9 cellular contexts compared by ENCODE assay signal in the genomic region with DNA sequence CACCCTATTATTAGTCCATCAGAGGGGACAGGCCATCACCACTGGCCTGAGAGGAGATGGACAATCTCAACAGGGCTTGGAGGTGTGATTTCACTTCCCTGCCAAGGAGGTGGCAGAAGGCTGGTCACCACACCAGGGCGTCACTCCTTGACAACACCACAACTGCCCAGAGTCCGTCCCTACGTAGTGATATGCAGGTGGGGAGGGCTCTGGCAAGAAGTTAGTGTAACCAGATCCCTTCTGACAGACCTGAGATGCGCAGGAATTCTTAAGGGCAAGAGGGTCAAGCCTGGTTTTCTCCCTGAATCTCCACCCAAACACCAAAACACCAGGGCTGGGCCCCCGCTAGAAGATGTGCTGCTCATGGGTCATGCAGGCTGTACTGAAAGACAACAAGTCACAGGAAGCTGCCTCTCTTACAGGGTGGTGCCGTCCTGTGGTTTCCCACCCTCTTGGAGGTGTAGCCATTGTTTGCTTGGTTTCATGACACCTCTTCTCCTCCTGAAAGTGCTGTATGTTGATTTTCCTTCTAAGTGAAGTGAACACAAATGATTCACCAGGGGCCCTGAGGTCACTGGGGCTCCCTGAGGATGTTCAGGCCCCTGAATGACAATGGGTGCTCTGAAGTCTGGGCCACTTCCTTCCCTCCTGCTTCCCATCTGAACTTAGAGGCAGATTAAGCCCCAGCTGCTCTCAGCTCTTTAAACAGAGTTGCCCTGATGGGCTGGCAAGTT. TPM values are rescaled to one million over a fixed set of nuclear protein-coding genes. Genes with fewer than 3 reads are reported as not detected.
A peak's percentile ranks its signal among the peaks of the same experiment; 100 is the strongest.
DNase-seq lines count a peak whose midpoint lies in the region; ATAC-seq, FAIRE-seq and TF ChIP-seq lines count a peak whose summit lies in the region.
"Had no signal": no experiment of that assay in that cellular context is flagged by ENCODE, and none has a peak within 500 bp of the region (broad histone marks: within the 10 kb centered on the region; RNA-seq: fewer than 3 reads in every experiment).

No MANE protein-coding gene starts in this region.

- H3K27ac Mint-ChIP-seq in CD8-positive, alpha-beta T cell = peak overlapping the region; percentile 90
- peak overlapping the region; percentile 74 to 79 for H3K27ac Mint-ChIP-seq in natural killer cell treated with Interleukin-12 subunit alpha and Interleukin-12 subunit beta and Interleukin-15 and Interleukin-18, amount 100 ng/mL, for 72 hours

- H3K4me1 Mint-ChIP-seq in CD8-positive, alpha-beta T cell (ENCODE audit: low read depth) = peaks cover 74% of the 10 kb centered on the region
- peaks cover 54 to 55% of the 10 kb centered on the region in 2 donors for H3K4me1 Mint-ChIP-seq in natural killer cell treated with Interleukin-12 subunit alpha and Interleukin-12 subunit beta and Interleukin-15 and Interleukin-18, amount 100 ng/mL, for 72 hours (ENCODE audit: low read depth in 2 of 2)

- H3K4me1 ChIP-seq in CD8-positive, alpha-beta T cell (ENCODE audit: insufficient read depth, low read length) = peaks cover 52% of the 10 kb centered on the region

- no peak for TF ChIP-seq CTCF in CD8-positive, alpha-beta T cell (IDR thresholded peaks at IDR 0.05)
- TF ChIP-seq CTCF in GM10266 (IDR thresholded peaks at IDR 0.05; ENCODE audit: control insufficient read depth, insufficient read depth, low read depth, missing control alignments) = no peak

- no peaks in the 10 kb centered on the region for H3K36me3 ChIP-seq in CD8-positive, alpha-beta T cell (ENCODE audit: insufficient read depth, low read length)

- no peak for FAIRE-seq in RCC 7860 (lab: Jason Lieb, UNC)

- CTCF ChIA-PET in CD8-positive, alpha-beta T cell (lab: Charles Lee) = interaction anchor here (0.7 to 3.9 kb wide), 9 partner anchors 8 to 193 kb away, joined by 3 to 22 read pairs (median 3); no protein-coding TSS in a partner anchor

- peak overlapping the region; percentile 52 for H3K4me3 Mint-ChIP-seq in CD8-positive, alpha-beta T cell
- peak overlapping the region; percentile 75 for H3K4me3 Mint-ChIP-seq in natural killer cell treated with Interleukin-12 subunit alpha and Interleukin-12 subunit beta and Interleukin-15 and Interleukin-18, amount 100 ng/mL, for 72 hours

- POLR2A ChIA-PET in CD8-positive, alpha-beta T cell (lab: Charles Lee) = interaction anchor here (0.6 to 3.4 kb wide), 13 partner anchors 9 to 836 kb away, joined by 3 to 12 read pairs (median 3); no protein-coding TSS in a partner anchor

- no peaks in the 10 kb centered on the region for H3K27me3 Mint-ChIP-seq in CD8-positive, alpha-beta T cell (ENCODE audit: low read depth)
- no peaks in the 10 kb centered on the region for H3K27me3 Mint-ChIP-seq in natural killer cell treated with Interleukin-12 subunit alpha and Interleukin-12 subunit beta and Interleukin-15 and Interleukin-18, amount 100 ng/mL, for 72 hours

- peaks cover 5% of the 10 kb centered on the region for H3K36me3 Mint-ChIP-seq in CD8-positive, alpha-beta T cell
- peaks cover 4% of the 10 kb centered on the region for H3K36me3 Mint-ChIP-seq in natural killer cell treated with Interleukin-12 subunit alpha and Interleukin-12 subunit beta and Interleukin-15 and Interleukin-18, amount 100 ng/mL, for 72 hours

- intact Hi-C loops in CD8-positive, alpha-beta T cell (cut with DNase I, micrococcal nuclease) = loop anchor here (1.0 to 5.0 kb wide), 6 partner anchors 27 to 173 kb away; partner anchors contain the start of gene ATXN7L1 (in 2 of the 2)

- peak; percentile 86 for ATAC-seq in CD8-positive, alpha-beta T cell
- peak; percentile 95 to 99 for ATAC-seq in natural killer cell treated with Interleukin-12 subunit alpha and Interleukin-12 subunit beta and Interleukin-15 and Interleukin-18, amount 100 ng/mL, for 72 hours
- ATAC-seq in HG02759 (IDR thresholded peaks at IDR 0.05; ENCODE audit: unreplicated experiment) (no peak), HG02884 (IDR thresholded peaks at IDR 0.05; ENCODE audit: unreplicated experiment) (no peak)

- H3K27me3 ChIP-seq in CD8-positive, alpha-beta T cell (ENCODE audit: insufficient read depth, low read length) = no peaks in the 10 kb centered on the region

- no peaks in the 10 kb centered on the region for H3K9me3 Mint-ChIP-seq in CD8-positive, alpha-beta T cell
- H3K9me3 Mint-ChIP-seq in natural killer cell treated with Interleukin-12 subunit alpha and Interleukin-12 subunit beta and Interleukin-15 and Interleukin-18, amount 100 ng/mL, for 72 hours = peaks cover 3% of the 10 kb centered on the region

- peak overlapping the region; percentile 44 for H3K27ac ChIP-seq in CD8-positive, alpha-beta T cell (ENCODE audit: low read depth, low read length)

- peak overlapping the region; percentile 18 for H3K4me3 ChIP-seq in CD8-positive, alpha-beta T cell (ENCODE audit: low read depth, low read length)

- no peaks in the 10 kb centered on the region for H3K9me3 ChIP-seq in CD8-positive, alpha-beta T cell (ENCODE audit: low read length)

- peak; percentile 30 to 85 (median 68) for DNase-seq in CD8-positive, alpha-beta T cell
- DNase-seq in RCC 7860 (ENCODE audit: low spot score) (peak; percentile 60), GM10266 (ENCODE audit: extremely low spot score) (no peak), dedifferentiated amniotic fluid mesenchymal stem cell (ENCODE audit: extremely low spot score) (no peak)
- peak in 3 of 4 experiments; percentile 10 to 41 (median 37) for DNase-seq in activated naive CD4-positive, alpha-beta T cell (lab: John Stamatoyannopoulos, UW)
- DNase-seq in natural killer cell treated with Interleukin-12 subunit alpha and Interleukin-12 subunit beta and Interleukin-15 and Interleukin-18, amount 100 ng/mL, for 72 hours (ENCODE audit: low spot score) = peak; percentile 77
- DNase-seq: right cardiac atrium had no signal

RNA-seq across cellular contexts. Expression of gene ATXN7L1, which starts 27.1 kb away (rescaled TPM):
- 10 to 100 TPM; 17.0 to 18.5 TPM for total RNA-seq in CD8-positive, alpha-beta T cell
- 1 to 10 TPM; 3.6 to 5.4 TPM for total RNA-seq in natural killer cell treated with Interleukin-12 subunit alpha and Interleukin-12 subunit beta and Interleukin-15 and Interleukin-18, amount 100 ng/mL, for 72 hours

Comparison
In these comparisons a context has a peak if more than half of its experiments do, and no peak if none do; other contexts are left out.
1. ATAC-seq: peak in CD8-positive, alpha-beta T cell (single experiment) and natural killer cell treated with Interleukin-12 subunit alpha and Interleukin-12 subunit beta and Interleukin-15 and Interleukin-18, amount 100 ng/mL, for 72 hours (2 of 2); none in HG02759 (single experiment) and HG02884 (single experiment).
2. DNase-seq: peak in CD8-positive, alpha-beta T cell (7 of 7), RCC 7860 (single experiment), activated naive CD4-positive, alpha-beta T cell (3 of 4) and natural killer cell treated with Interleukin-12 subunit alpha and Interleukin-12 subunit beta and Interleukin-15 and Interleukin-18, amount 100 ng/mL, for 72 hours (single experiment); none in GM10266 (single experiment) and dedifferentiated amniotic fluid mesenchymal stem cell (single experiment).